In the genomic region with DNA sequence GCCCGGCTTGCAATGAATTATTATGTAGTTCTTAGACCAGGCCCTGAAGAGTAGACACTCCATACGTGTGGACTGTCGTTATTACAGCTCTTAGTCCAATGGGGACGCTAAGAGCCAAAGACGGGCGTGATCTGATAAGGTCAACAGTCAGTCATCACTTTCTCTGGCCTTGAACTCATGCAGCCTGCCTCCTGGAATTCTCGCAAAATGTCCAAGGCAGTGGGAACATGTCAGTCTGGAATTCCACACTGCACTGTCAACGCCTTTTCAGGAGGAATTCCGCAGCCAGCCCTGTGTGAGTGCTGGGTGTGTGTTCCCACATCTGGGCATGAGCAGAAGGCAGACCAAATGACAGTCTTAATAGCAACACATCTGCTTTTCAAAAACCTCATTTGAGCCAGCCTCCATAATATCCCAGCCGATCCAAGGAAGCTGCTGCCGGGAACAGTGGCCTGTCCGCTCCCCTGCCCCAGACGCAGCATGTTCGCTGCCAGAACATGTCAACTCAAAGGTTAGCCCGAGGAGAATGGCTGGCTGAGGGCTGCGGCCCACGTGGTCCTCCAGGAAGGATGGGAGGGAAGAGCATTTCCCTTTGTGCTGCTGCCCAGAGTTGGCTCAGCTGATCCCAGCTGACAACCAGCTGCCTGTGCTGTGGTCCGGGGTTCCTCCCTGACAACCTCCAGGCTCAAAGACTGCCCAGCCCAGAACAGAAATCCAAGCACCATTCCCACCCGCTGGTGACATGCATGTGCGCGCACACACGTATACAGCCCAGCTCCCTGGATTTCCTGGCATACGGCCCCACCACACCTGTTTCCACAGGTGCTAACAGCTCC, we compare ENCODE assay signal across 13 cellular contexts.
DNase-seq lines count a peak whose midpoint lies in the region; ATAC-seq, FAIRE-seq and TF ChIP-seq lines count a peak whose summit lies in the region.
"Had no signal": no experiment of that assay in that cellular context is flagged by ENCODE, and none has a peak within 500 bp of the region (broad histone marks: within the 10 kb centered on the region; RNA-seq: fewer than 3 reads in every experiment).

No MANE protein-coding gene starts in this region.

- no peak overlapping the region for H3K9ac ChIP-seq in kidney (ENCODE audit: low read length in 2 of 2)
- H3K9ac ChIP-seq in rectal smooth muscle tissue (ENCODE audit: low read length), result no peak overlapping the region

- H3K36me3 ChIP-seq in kidney (ENCODE audit: control insufficient read depth in 1 of 2, insufficient read depth in 2 of 2, low read length in 2 of 2) (no peaks in the 10 kb centered on the region), rectal smooth muscle tissue (ENCODE audit: control insufficient read depth, insufficient read depth, low read length) (no peaks in the 10 kb centered on the region)

- H3K4me1 ChIP-seq in kidney (ENCODE audit: control insufficient read depth in 1 of 2, insufficient read depth in 1 of 2, low read depth in 1 of 2, low read length in 2 of 2), result peaks cover 0 to 8% of the 10 kb centered on the region in 2 donors
- H3K4me1 ChIP-seq in rectal smooth muscle tissue (ENCODE audit: control insufficient read depth, insufficient read depth, low read length), result peaks cover 15% of the 10 kb centered on the region

- ATAC-seq in GM21825 (IDR thresholded peaks at IDR 0.05; ENCODE audit: unreplicated experiment), result no peak

- peak; percentile 44 for DNase-seq in EL
- peak; percentile 91 to 93 for DNase-seq in dermis microvascular lymphatic vessel endothelial cell (ENCODE audit: low read depth in 2 of 2)
- DNase-seq in kidney, result peak; percentile 88
- DNase-seq in RPMI8226, result no peak
- DNase-seq in NCI-H2196 (lab: John Stamatoyannopoulos, UW; ENCODE audit: unreplicated experiment), result no peak
- no peak for DNase-seq in iPS-NIHi7 (ENCODE audit: extremely low spot score)
- DNase-seq: activated CD4-positive, alpha-beta T cell treated with anti-CD3 and anti-CD28 coated beads for 48 hours; activated naive CD4-positive, alpha-beta T cell treated with Interleukin-2 at 50 U/mL for 16 hours; cortex of kidney; NCI-H774; stimulated activated CD4-positive, alpha-beta T cell treated with anti-CD3 and anti-CD28 coated beads, Interleukin-4, amount 100 ng/mL, for 24 hours had no signal

- H3K4me3 ChIP-seq in kidney (ENCODE audit: low read length in 2 of 2) (no peak overlapping the region), rectal smooth muscle tissue (ENCODE audit: low read length) (no peak overlapping the region)

- intact Hi-C loops in kidney (cut with DNase I), result no loop called here

- H3K27me3 ChIP-seq in rectal smooth muscle tissue (ENCODE audit: control insufficient read depth, insufficient read depth, low read length), result no peaks in the 10 kb centered on the region

- no peak for FAIRE-seq in kidney (lab: Jason Lieb, UNC)

- H3K27ac ChIP-seq in kidney (ENCODE audit: low read depth in 2 of 2, low read length in 2 of 2) (no peak overlapping the region), rectal smooth muscle tissue (ENCODE audit: low read depth, low read length) (peak overlapping the region; percentile 60)

- TF ChIP-seq CTCF in kidney (IDR thresholded peaks at IDR 0.05; ENCODE audit: borderline replicate concordance, extremely low read depth, insufficient read depth), result no peak

- no peaks in the 10 kb centered on the region for H3K9me3 ChIP-seq in kidney (ENCODE audit: control insufficient read depth in 1 of 2, low read length in 2 of 2)

Comparison
In these comparisons a context has a peak if more than half of its experiments do, and no peak if none do; other contexts are left out.
1. DNase-seq: peak in EL (single experiment), dermis microvascular lymphatic vessel endothelial cell (2 of 2) and kidney (single experiment); none in RPMI8226 (single experiment), NCI-H2196 (single experiment) and iPS-NIHi7 (single experiment).